ENCODE assay signal across 8 cellular contexts in the genomic region with DNA sequence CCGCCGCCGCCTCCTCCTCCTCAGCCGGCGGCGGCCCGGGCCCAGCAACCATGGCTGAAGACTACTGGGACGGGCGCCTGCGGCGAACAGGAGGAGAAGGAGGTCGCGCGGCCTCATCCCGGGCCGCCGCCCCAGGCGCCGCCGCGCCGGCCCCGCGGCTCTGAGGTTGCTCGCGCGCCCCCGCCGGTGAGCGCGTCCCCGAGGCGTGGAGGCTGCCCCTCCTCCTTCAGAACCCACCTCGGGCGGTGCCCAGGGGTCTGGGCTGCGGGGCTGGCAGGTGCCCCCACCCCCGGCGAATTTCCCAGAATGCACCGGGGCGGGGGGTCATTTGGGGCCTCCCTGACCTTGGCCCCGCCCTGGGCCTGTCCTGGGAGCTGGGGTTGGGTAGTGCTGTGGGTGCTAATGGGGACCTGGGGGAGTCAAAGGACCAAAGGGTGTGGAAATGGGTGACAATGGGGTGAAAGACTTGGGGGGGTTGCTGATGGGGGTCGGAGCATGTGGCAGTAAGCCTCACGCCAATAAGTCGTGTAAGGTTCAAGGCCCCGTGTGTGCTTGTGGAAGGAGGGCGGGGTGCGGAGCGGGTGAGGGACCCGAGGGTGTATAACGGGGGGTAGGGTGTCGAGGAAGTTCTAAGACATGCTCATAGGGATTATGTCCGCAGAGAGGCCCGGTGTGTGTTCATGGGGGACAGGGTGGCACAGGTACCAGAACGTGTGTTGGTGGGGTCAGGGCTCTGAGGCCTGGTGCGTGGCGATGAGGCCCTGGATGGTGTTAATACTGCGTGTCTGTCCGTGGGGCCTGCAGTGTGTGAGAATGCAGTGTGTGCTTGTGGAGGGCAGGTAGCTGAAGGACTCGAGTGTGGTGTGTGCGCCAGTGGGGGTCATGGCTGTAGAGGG. TPM values are rescaled to one million over a fixed set of nuclear protein-coding genes. Genes with fewer than 3 reads are reported as not detected.
DNase-seq lines count a peak whose midpoint lies in the region; ATAC-seq lines count a peak whose summit lies in the region.

No MANE protein-coding gene starts in this region.

- intact Hi-C loops in dendritic cell treated with granulocyte-macrophage colony-stimulating factor and Interleukin-4, amounts not matched to agents 40 ng/mL and 50 ng/mL, for 4 days (cut with micrococcal nuclease) = loop anchor here (1.0 kb wide), 1 partner anchor 14 kb away; the partner anchor contains the start of gene USP11

- no peaks in the 10 kb centered on the region for H3K9me3 Mint-ChIP-seq in dendritic cell treated with granulocyte-macrophage colony-stimulating factor and Interleukin-4, amounts not matched to agents 40 ng/mL and 50 ng/mL, for 4 days

- no peaks in the 10 kb centered on the region for H3K27me3 Mint-ChIP-seq in dendritic cell treated with granulocyte-macrophage colony-stimulating factor and Interleukin-4, amounts not matched to agents 40 ng/mL and 50 ng/mL, for 4 days

- peaks cover 66% of the 10 kb centered on the region for H3K4me1 Mint-ChIP-seq in dendritic cell treated with granulocyte-macrophage colony-stimulating factor and Interleukin-4, amounts not matched to agents 40 ng/mL and 50 ng/mL, for 4 days (ENCODE audit: low read depth)

- ATAC-seq in HG02885 (IDR thresholded peaks at IDR 0.05; ENCODE audit: poor library complexity, unreplicated experiment) (peak; percentile 3), HG03460 (IDR thresholded peaks at IDR 0.05; ENCODE audit: unreplicated experiment) (no peak)

- H3K4me3 Mint-ChIP-seq in dendritic cell treated with granulocyte-macrophage colony-stimulating factor and Interleukin-4, amounts not matched to agents 40 ng/mL and 50 ng/mL, for 4 days = peak overlapping the region; percentile 82

- DNase-seq in AG20443 (ENCODE audit: low spot score) = peak; percentile 25
- DNase-seq in activated CD4-positive, CD25-positive, alpha-beta regulatory T cell treated with anti-CD3 and anti-CD28 coated beads, Interleukin-2, amount 50 U/mL, for 72 hours = peak; percentile 73
- DNase-seq in lung microvascular endothelial cell (ENCODE audit: low read depth in 2 of 2) = peak; percentile 16 to 47
- peak; percentile 15 to 18 for DNase-seq in stimulated activated CD8-positive, alpha-beta memory T cell treated with anti-CD3 and anti-CD28 coated beads, Interleukin-7, amount 100 ng/mL, for 48 hours (ENCODE audit: extremely low read depth in 1 of 2, low read depth in 1 of 2)
- no peak for DNase-seq in SKM-1 treated with dmso at 0.1 percent for 144 hours (lab: John Stamatoyannopoulos, UW; ENCODE audit: unreplicated experiment)

- H3K36me3 Mint-ChIP-seq in dendritic cell treated with granulocyte-macrophage colony-stimulating factor and Interleukin-4, amounts not matched to agents 40 ng/mL and 50 ng/mL, for 4 days (ENCODE audit: low read depth) = peaks cover 80% of the 10 kb centered on the region

- H3K27ac Mint-ChIP-seq in dendritic cell treated with granulocyte-macrophage colony-stimulating factor and Interleukin-4, amounts not matched to agents 40 ng/mL and 50 ng/mL, for 4 days = peak overlapping the region; percentile 92

RNA-seq across cellular contexts. Expression of gene CDK16, which starts 0.7 kb away (rescaled TPM):
- total RNA-seq in lung microvascular endothelial cell = 37.9 and 39.5 TPM in 2 replicates

RNA-seq across cellular contexts. Expression of gene USP11, which starts 13.6 kb away (rescaled TPM):
- total RNA-seq in lung microvascular endothelial cell = 25.1 and 42.9 TPM in 2 replicates

RNA-seq across cellular contexts. Expression of gene UBA1, which starts 25.5 kb away (rescaled TPM):
- 79.8 and 94.8 TPM in 2 replicates for total RNA-seq in lung microvascular endothelial cell
